In the genomic region with DNA sequence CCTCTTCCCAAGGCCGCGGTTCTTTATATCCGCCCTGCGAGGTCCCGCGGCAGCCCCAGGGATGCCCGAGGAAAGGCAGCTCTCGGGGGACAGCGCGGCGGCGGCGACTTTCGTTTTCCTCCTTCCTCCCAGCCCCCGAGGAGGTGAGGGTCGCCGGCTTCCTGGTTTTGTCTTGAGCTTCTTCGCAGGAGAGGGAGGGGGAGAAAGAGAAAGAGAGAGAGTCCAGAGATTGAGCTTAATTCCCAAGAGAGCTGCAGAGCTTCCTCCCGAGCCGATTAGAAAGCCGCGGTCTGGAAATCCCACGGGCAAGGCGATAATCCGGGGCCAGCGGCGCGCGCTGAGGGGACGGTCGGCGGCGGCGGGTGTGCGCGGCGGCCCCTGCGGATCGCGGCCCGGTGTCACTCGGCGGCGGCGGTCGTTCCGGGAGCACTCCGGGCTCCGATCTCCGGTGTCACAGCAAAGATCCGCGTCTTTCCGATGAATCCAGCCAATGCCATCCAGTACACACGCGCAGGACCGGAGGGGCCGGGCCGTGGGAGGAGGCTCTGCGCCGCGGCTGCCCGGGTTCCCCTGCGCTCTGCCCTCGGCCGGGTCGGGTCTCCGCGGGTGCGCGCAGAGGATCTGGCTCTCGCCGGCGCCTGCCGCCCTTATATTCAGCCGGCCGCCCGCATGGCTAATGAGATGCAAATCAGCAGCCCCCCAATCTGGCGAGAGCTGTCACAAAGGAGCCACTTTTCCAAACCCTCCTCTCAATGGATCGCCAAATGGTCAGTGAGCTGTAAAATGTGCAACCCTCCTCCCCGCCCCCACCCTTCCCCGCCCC, we compare ENCODE assay signal across 1 cellular context.
TF ChIP-seq lines count a peak whose summit lies in the region.

Gene DLL1, minus strand, starts transcription at position 773 of the 823 bp plus-strand sequence. CDS start 939 bp downstream, outside the sequence.

TF ChIP-seq in HEK293, 187 proteins besides CTCF, POLR2A, EP300 and RAD21 (continued from another document and continues in another):
- TF ChIP-seq, protein P1, sequence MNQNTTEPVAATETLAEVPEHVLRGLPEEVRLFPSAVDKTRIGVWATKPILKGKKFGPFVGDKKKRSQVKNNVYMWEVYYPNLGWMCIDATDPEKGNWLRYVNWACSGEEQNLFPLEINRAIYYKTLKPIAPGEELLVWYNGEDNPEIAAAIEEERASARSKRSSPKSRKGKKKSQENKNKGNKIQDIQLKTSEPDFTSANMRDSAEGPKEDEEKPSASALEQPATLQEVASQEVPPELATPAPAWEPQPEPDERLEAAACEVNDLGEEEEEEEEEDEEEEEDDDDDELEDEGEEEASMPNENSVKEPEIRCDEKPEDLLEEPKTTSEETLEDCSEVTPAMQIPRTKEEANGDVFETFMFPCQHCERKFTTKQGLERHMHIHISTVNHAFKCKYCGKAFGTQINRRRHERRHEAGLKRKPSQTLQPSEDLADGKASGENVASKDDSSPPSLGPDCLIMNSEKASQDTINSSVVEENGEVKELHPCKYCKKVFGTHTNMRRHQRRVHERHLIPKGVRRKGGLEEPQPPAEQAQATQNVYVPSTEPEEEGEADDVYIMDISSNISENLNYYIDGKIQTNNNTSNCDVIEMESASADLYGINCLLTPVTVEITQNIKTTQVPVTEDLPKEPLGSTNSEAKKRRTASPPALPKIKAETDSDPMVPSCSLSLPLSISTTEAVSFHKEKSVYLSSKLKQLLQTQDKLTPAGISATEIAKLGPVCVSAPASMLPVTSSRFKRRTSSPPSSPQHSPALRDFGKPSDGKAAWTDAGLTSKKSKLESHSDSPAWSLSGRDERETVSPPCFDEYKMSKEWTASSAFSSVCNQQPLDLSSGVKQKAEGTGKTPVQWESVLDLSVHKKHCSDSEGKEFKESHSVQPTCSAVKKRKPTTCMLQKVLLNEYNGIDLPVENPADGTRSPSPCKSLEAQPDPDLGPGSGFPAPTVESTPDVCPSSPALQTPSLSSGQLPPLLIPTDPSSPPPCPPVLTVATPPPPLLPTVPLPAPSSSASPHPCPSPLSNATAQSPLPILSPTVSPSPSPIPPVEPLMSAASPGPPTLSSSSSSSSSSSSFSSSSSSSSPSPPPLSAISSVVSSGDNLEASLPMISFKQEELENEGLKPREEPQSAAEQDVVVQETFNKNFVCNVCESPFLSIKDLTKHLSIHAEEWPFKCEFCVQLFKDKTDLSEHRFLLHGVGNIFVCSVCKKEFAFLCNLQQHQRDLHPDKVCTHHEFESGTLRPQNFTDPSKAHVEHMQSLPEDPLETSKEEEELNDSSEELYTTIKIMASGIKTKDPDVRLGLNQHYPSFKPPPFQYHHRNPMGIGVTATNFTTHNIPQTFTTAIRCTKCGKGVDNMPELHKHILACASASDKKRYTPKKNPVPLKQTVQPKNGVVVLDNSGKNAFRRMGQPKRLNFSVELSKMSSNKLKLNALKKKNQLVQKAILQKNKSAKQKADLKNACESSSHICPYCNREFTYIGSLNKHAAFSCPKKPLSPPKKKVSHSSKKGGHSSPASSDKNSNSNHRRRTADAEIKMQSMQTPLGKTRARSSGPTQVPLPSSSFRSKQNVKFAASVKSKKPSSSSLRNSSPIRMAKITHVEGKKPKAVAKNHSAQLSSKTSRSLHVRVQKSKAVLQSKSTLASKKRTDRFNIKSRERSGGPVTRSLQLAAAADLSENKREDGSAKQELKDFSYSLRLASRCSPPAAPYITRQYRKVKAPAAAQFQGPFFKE (tag by site-specific recombination; IDR thresholded peaks at IDR 0.05; ENCODE audit: borderline replicate concordance) = no peak
- 0 out of 2 replicates have a peak, but pooled peaks have one; percentile 32 for TF ChIP-seq GLIS2 (tag by site-specific recombination; IDR thresholded peaks at IDR 0.05)
- no peak for TF ChIP-seq ZNF529 (tag by site-specific recombination; IDR thresholded peaks at IDR 0.05; ENCODE audit: insufficient replicate concordance)
- no peak for TF ChIP-seq ZNF174 (tag by site-specific recombination; IDR thresholded peaks at IDR 0.05)
- TF ChIP-seq ZNF221 (tag by site-specific recombination; IDR thresholded peaks at IDR 0.05; ENCODE audit: borderline replicate concordance) = no peak
- TF ChIP-seq OSR2 (tag by site-specific recombination; IDR thresholded peaks at IDR 0.05) = no peak
- no peak for TF ChIP-seq ZNF555 (tag by site-specific recombination; conservative IDR thresholded peaks at IDR 0.05)
- TF ChIP-seq ZNF629 (tag by site-specific recombination; IDR thresholded peaks at IDR 0.05) = no peak
- TF ChIP-seq, protein P2, sequence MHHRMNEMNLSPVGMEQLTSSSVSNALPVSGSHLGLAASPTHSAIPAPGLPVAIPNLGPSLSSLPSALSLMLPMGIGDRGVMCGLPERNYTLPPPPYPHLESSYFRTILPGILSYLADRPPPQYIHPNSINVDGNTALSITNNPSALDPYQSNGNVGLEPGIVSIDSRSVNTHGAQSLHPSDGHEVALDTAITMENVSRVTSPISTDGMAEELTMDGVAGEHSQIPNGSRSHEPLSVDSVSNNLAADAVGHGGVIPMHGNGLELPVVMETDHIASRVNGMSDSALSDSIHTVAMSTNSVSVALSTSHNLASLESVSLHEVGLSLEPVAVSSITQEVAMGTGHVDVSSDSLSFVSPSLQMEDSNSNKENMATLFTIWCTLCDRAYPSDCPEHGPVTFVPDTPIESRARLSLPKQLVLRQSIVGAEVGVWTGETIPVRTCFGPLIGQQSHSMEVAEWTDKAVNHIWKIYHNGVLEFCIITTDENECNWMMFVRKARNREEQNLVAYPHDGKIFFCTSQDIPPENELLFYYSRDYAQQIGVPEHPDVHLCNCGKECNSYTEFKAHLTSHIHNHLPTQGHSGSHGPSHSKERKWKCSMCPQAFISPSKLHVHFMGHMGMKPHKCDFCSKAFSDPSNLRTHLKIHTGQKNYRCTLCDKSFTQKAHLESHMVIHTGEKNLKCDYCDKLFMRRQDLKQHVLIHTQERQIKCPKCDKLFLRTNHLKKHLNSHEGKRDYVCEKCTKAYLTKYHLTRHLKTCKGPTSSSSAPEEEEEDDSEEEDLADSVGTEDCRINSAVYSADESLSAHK (tag by site-specific recombination; IDR thresholded peaks at IDR 0.05) = no peak
- TF ChIP-seq BCL11A (tag by site-specific recombination; IDR thresholded peaks at IDR 0.05; ENCODE audit: low read depth) = no peak
- TF ChIP-seq ZNF335 (tag by site-specific recombination; conservative IDR thresholded peaks at IDR 0.05) = peak; percentile 86
- TF ChIP-seq SP2 (tag by site-specific recombination; IDR thresholded peaks at IDR 0.05) = peak; percentile 43
- TF ChIP-seq, protein P3, sequence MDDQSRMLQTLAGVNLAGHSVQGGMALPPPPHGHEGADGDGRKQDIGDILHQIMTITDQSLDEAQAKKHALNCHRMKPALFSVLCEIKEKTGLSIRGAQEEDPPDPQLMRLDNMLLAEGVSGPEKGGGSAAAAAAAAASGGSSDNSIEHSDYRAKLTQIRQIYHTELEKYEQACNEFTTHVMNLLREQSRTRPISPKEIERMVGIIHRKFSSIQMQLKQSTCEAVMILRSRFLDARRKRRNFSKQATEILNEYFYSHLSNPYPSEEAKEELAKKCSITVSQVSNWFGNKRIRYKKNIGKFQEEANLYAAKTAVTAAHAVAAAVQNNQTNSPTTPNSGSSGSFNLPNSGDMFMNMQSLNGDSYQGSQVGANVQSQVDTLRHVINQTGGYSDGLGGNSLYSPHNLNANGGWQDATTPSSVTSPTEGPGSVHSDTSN (CRISPR knock-in tag; IDR thresholded peaks at IDR 0.05) = no peak
- TF ChIP-seq ZNF146 (tag by site-specific recombination; IDR thresholded peaks at IDR 0.05) = no peak
- TF ChIP-seq, protein P4, sequence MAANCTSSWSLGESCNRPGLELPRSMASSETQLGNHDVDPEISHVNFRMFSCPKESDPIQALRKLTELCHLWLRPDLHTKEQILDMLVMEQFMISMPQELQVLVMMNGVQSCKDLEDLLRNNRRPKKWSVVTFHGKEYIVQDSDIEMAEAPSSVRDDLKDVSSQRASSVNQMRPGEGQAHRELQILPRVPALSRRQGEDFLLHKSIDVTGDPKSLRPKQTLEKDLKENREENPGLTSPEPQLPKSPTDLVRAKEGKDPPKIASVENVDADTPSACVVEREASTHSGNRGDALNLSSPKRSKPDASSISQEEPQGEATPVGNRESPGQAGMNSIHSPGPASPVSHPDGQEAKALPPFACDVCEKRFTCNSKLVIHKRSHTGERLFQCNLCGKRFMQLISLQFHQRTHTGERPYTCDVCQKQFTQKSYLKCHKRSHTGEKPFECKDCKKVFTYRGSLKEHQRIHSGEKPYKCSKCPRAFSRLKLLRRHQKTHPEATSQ (tag by site-specific recombination; IDR thresholded peaks at IDR 0.05) = no peak
- TF ChIP-seq ZXDB (tag by site-specific recombination; IDR thresholded peaks at IDR 0.05) = peak; percentile 30; the same call in 1 of the 2 replicates
- TF ChIP-seq ZNF280D (tag by site-specific recombination; IDR thresholded peaks at IDR 0.05) = no peak
- no peak for TF ChIP-seq MZF1 (tag by site-specific recombination; IDR thresholded peaks at IDR 0.05; ENCODE audit: borderline replicate concordance)
- TF ChIP-seq IKZF3 (tag by site-specific recombination; IDR thresholded peaks at IDR 0.05) = 0 out of 2 replicates have a peak, but pooled peaks have one; percentile 13
- TF ChIP-seq GLIS1 (tag by site-specific recombination; IDR thresholded peaks at IDR 0.05) = no peak
- TF ChIP-seq KLF10 (tag by site-specific recombination; IDR thresholded peaks at IDR 0.05) = no peak
- no peak for TF ChIP-seq ZSCAN4 (tag by site-specific recombination; IDR thresholded peaks at IDR 0.05)
- TF ChIP-seq ZNF391 (tag by site-specific recombination; IDR thresholded peaks at IDR 0.05; ENCODE audit: borderline replicate concordance, low read depth) = no peak
- peak; percentile 80 for TF ChIP-seq ZBTB26 (tag by site-specific recombination; optimal IDR thresholded peaks at IDR 0.05)
- no peak for TF ChIP-seq ZNF518A (tag by site-specific recombination; conservative IDR thresholded peaks at IDR 0.05; ENCODE audit: low read depth)
- no peak for TF ChIP-seq ZNF792 (tag by site-specific recombination; IDR thresholded peaks at IDR 0.05)
